ENCODE assay signal across 8 cellular contexts in genomic region chr12:11813422-11813813, GRCh38.
DNase-seq lines count a peak whose midpoint lies in the region; ATAC-seq and TF ChIP-seq lines count a peak whose summit lies in the region.

No MANE protein-coding gene starts in this region.

- H3K79me2 ChIP-seq in SK-N-SH (ENCODE audit: insufficient read depth) = peaks cover 15% of the 10 kb centered on the region; the same call in 1 of the 2 replicates

- TF ChIP-seq EP300 in SK-N-SH (IDR thresholded peaks at IDR 0.05; ENCODE audit: borderline replicate concordance in 1 of 2, low read depth in 1 of 2, low read length in 1 of 2) = no peak

- intact Hi-C loops in right cardiac atrium (cut with DNase I) (no loop called here), gastrocnemius medialis (cut with DNase I; ENCODE audit: low total_unique reads) (no loop called here)

- CTCF ChIA-PET in SK-N-SH (lab: Yijun Ruan, JAX) = interaction anchor here (0.9 to 2.3 kb wide), 8 partner anchors 9 to 220 kb away, joined by 3 to 7 read pairs (median 4); no protein-coding TSS in a partner anchor

- POLR2A ChIA-PET in SK-N-SH (lab: Yijun Ruan, JAX) = no interaction called here

- DNase-seq in SK-N-SH = no peak
- no peak for DNase-seq in right cardiac atrium
- no peak for DNase-seq in gastrocnemius medialis
- no peak for DNase-seq in stimulated activated CD4-positive, alpha-beta T cell treated with anti-CD3 and anti-CD28 coated beads, Interleukin-15, amount 100 ng/mL, for 24 hours
- no peak for DNase-seq in stimulated activated naive CD4-positive, alpha-beta T cell (lab: John Stamatoyannopoulos, UW)
- no peak for DNase-seq in activated T-cell treated with anti-CD3 and anti-CD28 coated beads, Interleukin-2, amount 50 U/mL, for 48 hours

- H3K9ac ChIP-seq in SK-N-SH = no peak overlapping the region; the same call in 1 of the 2 replicates

- no peaks in the 10 kb centered on the region for H3K27me3 ChIP-seq in SK-N-SH (ENCODE audit: insufficient read depth)
- no peaks in the 10 kb centered on the region for H3K27me3 ChIP-seq in right cardiac atrium (ENCODE audit: control insufficient read depth, insufficient read depth)
- no peaks in the 10 kb centered on the region for H3K27me3 ChIP-seq in gastrocnemius medialis

- in situ Hi-C loops in gastrocnemius medialis (cut with MboI; ENCODE audit: low sequenced_read_pairs in 4 of 4) = no loop called here

- peaks cover 6% of the 10 kb centered on the region for H3F3A ChIP-seq in SK-N-SH (replicated peaks; ENCODE audit: insufficient read depth)

- H3K36me3 ChIP-seq in SK-N-SH (replicated peaks in 1 of 2; ENCODE audit: control insufficient read depth in 1 of 2, insufficient read depth in 2 of 2, low read length in 1 of 2) (no peaks in the 10 kb centered on the region), gastrocnemius medialis (no peaks in the 10 kb centered on the region)

- 37% methylated on average over 4 of the region's 4 CpGs for WGBS in SK-N-SH (ENCODE audit: low lambda C conversion rate)
- 24% methylated on average over 4 of the region's 4 CpGs for WGBS in right cardiac atrium

- no peaks in the 10 kb centered on the region for H3K9me2 ChIP-seq in SK-N-SH

- H3K4me1 ChIP-seq in SK-N-SH (ENCODE audit: control insufficient read depth in 1 of 2, insufficient read depth in 2 of 2, low read depth in 1 of 2, low read length in 1 of 2) (peaks cover 17 to 37% of the 10 kb centered on the region in 2 experiments), right cardiac atrium (ENCODE audit: control insufficient read depth, insufficient read depth, low read length) (peaks cover 7% of the 10 kb centered on the region), gastrocnemius medialis (peaks cover 25 to 27% of the 10 kb centered on the region in 2 donors)

- TF ChIP-seq CTCF in SK-N-SH (IDR thresholded peaks at IDR 0.05) = no peak
- no peak for TF ChIP-seq CTCF in gastrocnemius medialis (IDR thresholded peaks at IDR 0.05 in 4 of 5, conservative IDR thresholded peaks at IDR 0.05 in 1 of 5)

- H3K4me3 ChIP-seq in SK-N-SH (ENCODE audit: low read depth in 2 of 2, low read length in 1 of 2) = 0 out of 4 replicates have a peak overlapping the region, but pooled peaks of 1 of the 2 experiments have one; percentile 33
- H3K4me3 ChIP-seq in right cardiac atrium (ENCODE audit: low read length) = no peak overlapping the region
- peak overlapping the region in 3 of 4 donors; percentile 9 to 39 (median 23) for H3K4me3 ChIP-seq in gastrocnemius medialis

- no peak for TF ChIP-seq POLR2A in gastrocnemius medialis (IDR thresholded peaks at IDR 0.05)

- ATAC-seq in GM18502 (IDR thresholded peaks at IDR 0.05; ENCODE audit: poor library complexity, unreplicated experiment) (peak; percentile 15), right cardiac atrium (peak; percentile 42 to 50), gastrocnemius medialis (peak in 1 of 2 donors; percentile 25), GM21360 (IDR thresholded peaks at IDR 0.05; ENCODE audit: unreplicated experiment) (no peak)

- peak overlapping the region; percentile 67 for H3K4me2 ChIP-seq in SK-N-SH

- H4K20me1 ChIP-seq in SK-N-SH (ENCODE audit: insufficient read depth) = no peaks in the 10 kb centered on the region

- H3K27ac ChIP-seq in SK-N-SH (ENCODE audit: low read depth in 2 of 2, low read length in 1 of 2) = peak overlapping the region; percentile 45 to 84
- peak overlapping the region; percentile 49 for H3K27ac ChIP-seq in right cardiac atrium (ENCODE audit: low read length)
- H3K27ac ChIP-seq in gastrocnemius medialis = peak overlapping the region; percentile 22 to 59 (median 48)

- TF ChIP-seq RAD21 in SK-N-SH (IDR thresholded peaks at IDR 0.05; ENCODE audit: low read length) = no peak

- H2AFZ ChIP-seq in SK-N-SH (ENCODE audit: low read depth) = no peak overlapping the region

- H3K9me3 ChIP-seq in SK-N-SH (no peaks in the 10 kb centered on the region), right cardiac atrium (ENCODE audit: control insufficient read depth, low read length) (no peaks in the 10 kb centered on the region), gastrocnemius medialis (no peaks in the 10 kb centered on the region)

TF ChIP-seq in SK-N-SH, 30 proteins besides CTCF, POLR2A, EP300 and RAD21:
- TF ChIP-seq IRF3 (IDR thresholded peaks at IDR 0.05; ENCODE audit: low read depth, low read length) (no peak), REST (IDR thresholded peaks at IDR 0.05; ENCODE audit: low read depth, low read length) (peak; percentile 44; the same call in 1 of the 2 replicates)
